ENCODE assay signal across 11 cellular contexts in the genomic region with DNA sequence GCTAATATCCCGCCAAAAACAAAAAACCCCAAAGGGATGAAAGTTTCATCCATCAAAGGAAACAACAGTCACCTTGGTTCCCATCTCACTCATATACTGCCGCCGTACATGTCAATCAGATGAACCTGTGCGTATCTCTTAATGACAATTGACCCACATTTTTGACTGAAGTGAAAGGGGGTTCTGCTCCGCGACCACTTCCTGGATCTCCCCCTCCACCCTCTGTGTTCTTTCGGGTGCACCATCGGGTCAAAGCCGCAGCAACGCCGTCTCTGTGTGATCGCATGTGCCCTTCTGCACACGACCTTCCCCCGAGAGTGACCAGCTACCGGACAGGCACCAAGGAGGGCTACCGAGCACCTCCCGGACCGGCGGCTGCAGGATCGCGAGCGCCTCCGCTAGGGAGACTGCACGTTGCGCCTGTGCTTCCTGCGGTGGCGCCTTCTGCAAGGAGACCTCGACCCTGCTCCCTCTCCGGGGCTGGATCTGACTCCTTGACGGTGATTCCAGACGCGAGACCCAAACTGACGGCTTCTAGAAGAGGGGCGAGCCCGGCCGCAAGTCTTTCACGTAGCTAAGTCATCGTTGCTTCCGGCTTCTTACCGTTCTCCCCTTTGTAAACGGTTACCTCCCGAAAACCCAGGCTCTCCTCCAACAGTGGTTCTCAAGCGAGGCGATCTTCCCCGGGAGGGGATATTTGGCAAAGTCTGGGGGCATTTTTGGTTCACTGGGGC. TPM values are rescaled to one million over a fixed set of nuclear protein-coding genes. Genes with fewer than 3 reads are reported as not detected.
DNase-seq lines count a peak whose midpoint lies in the region; ATAC-seq and TF ChIP-seq lines count a peak whose summit lies in the region.
"Not testable (repeated sequence)": the region's sequence is repeated elsewhere in the genome, so short reads cannot be mapped to it uniquely, and the experiment has no call there.
"Had no signal": no experiment of that assay in that cellular context is flagged by ENCODE, and none has a peak within 500 bp of the region (broad histone marks: within the 10 kb centered on the region; RNA-seq: fewer than 3 reads in every experiment).

No MANE protein-coding gene starts in this region.

- H3K4me2 ChIP-seq in OCI-LY1 (ENCODE audit: low read length) = peak overlapping the region; percentile 75

- DNase-seq in AG04449 (ENCODE audit: low read depth, low spot score); epithelial cell of proximal tubule (ENCODE audit: low read depth); lung (ENCODE audit: low spot score); skeletal muscle cell (ENCODE audit: low read depth): not testable (repeated sequence)
- peak; percentile 29 for DNase-seq in activated T-helper 2 cell treated with anti-CD3 and anti-CD28 coated beads, Interferon-gamma antibody, Interleukin-2, Interleukin-4, amounts not matched to agents 10 μg/mL and 5 μg/mL and 100 μg/mL, durations not matched to agents 14 hours and 24 hours and 36 hours (ENCODE audit: low spot score)

- POLR2A ChIA-PET in AG04449 (lab: Yijun Ruan, JAX) = not testable (repeated sequence)

- TF ChIP-seq CTCF in AG04449 (IDR thresholded peaks at IDR 0.05; ENCODE audit: insufficient read depth, low read length, missing control alignments); OCI-LY1 (IDR thresholded peaks at IDR 0.05; ENCODE audit: low read length); epithelial cell of proximal tubule (conservative IDR thresholded peaks at IDR 0.05; ENCODE audit: low read depth, low read length); lung (IDR thresholded peaks at IDR 0.05; ENCODE audit: control extremely low read depth, extremely low read depth): not testable (repeated sequence)

- ATAC-seq in GM19351 (IDR thresholded peaks at IDR 0.05; ENCODE audit: unreplicated experiment) (peak; percentile 20), HG03064 (IDR thresholded peaks at IDR 0.05; ENCODE audit: low read depth, unreplicated experiment) (peak; percentile 32), lung (ENCODE audit: insufficient read depth, low FRiP score) (peak; percentile 27)

- H3K79me2 ChIP-seq in OCI-LY1 (ENCODE audit: insufficient read depth, low read length) = not testable (repeated sequence)

- peak overlapping the region; percentile 92 for H3K4me3 Mint-ChIP-seq in activated T-helper 2 cell treated with anti-CD3 and anti-CD28 coated beads, Interferon-gamma antibody, Interleukin-2, Interleukin-4, amounts not matched to agents 10 μg/mL and 5 μg/mL and 100 μg/mL, durations not matched to agents 14 hours and 24 hours and 36 hours (ENCODE audit: low read depth)

- H3K9me3 Mint-ChIP-seq in activated T-helper 2 cell treated with anti-CD3 and anti-CD28 coated beads, Interferon-gamma antibody, Interleukin-2, Interleukin-4, amounts not matched to agents 10 μg/mL and 5 μg/mL and 100 μg/mL, durations not matched to agents 14 hours and 24 hours and 36 hours = not testable (repeated sequence)

- not testable (repeated sequence) for H3K36me3 ChIP-seq in OCI-LY1 (ENCODE audit: insufficient read depth, low read length); lung (ENCODE audit: control insufficient read depth in 2 of 2, insufficient read depth in 2 of 2, low read length in 2 of 2)

- H3K4me1 Mint-ChIP-seq in activated T-helper 2 cell treated with anti-CD3 and anti-CD28 coated beads, Interferon-gamma antibody, Interleukin-2, Interleukin-4, amounts not matched to agents 10 μg/mL and 5 μg/mL and 100 μg/mL, durations not matched to agents 14 hours and 24 hours and 36 hours (ENCODE audit: low read depth) = not testable (repeated sequence)

- H3K36me3 Mint-ChIP-seq in activated T-helper 2 cell treated with anti-CD3 and anti-CD28 coated beads, Interferon-gamma antibody, Interleukin-2, Interleukin-4, amounts not matched to agents 10 μg/mL and 5 μg/mL and 100 μg/mL, durations not matched to agents 14 hours and 24 hours and 36 hours (ENCODE audit: low read depth) = peaks cover 14% of the 10 kb centered on the region

- peak overlapping the region; percentile 90 for H3K27ac Mint-ChIP-seq in activated T-helper 2 cell treated with anti-CD3 and anti-CD28 coated beads, Interferon-gamma antibody, Interleukin-2, Interleukin-4, amounts not matched to agents 10 μg/mL and 5 μg/mL and 100 μg/mL, durations not matched to agents 14 hours and 24 hours and 36 hours

- H3K27me3 Mint-ChIP-seq in activated T-helper 2 cell treated with anti-CD3 and anti-CD28 coated beads, Interferon-gamma antibody, Interleukin-2, Interleukin-4, amounts not matched to agents 10 μg/mL and 5 μg/mL and 100 μg/mL, durations not matched to agents 14 hours and 24 hours and 36 hours (ENCODE audit: low read depth) = not testable (repeated sequence)

- H4K20me1 ChIP-seq in OCI-LY1 (ENCODE audit: insufficient read depth, low read length) = not testable (repeated sequence)

- intact Hi-C loops in activated T-helper 2 cell treated with anti-CD3 and anti-CD28 coated beads, Interferon-gamma antibody, Interleukin-2, Interleukin-4, amounts not matched to agents 10 μg/mL and 5 μg/mL and 100 μg/mL, durations not matched to agents 14 hours and 24 hours and 36 hours (cut with micrococcal nuclease) = not testable (repeated sequence)

- not testable (repeated sequence) for H3K27ac ChIP-seq in OCI-LY1 (ENCODE audit: low read depth, low read length, poor library complexity, severe bottlenecking)
- peak overlapping the region in 1 of 2 donors; percentile 63 for H3K27ac ChIP-seq in lung (ENCODE audit: low read depth in 1 of 2, low read length in 1 of 2)

- H3K4me1 ChIP-seq in OCI-LY1 (ENCODE audit: insufficient read depth, low read length, severe bottlenecking); lung (ENCODE audit: control insufficient read depth in 2 of 2, insufficient read depth in 2 of 2, low read length in 2 of 2): not testable (repeated sequence)

- not testable (repeated sequence) for H3K27me3 ChIP-seq in OCI-LY1 (ENCODE audit: insufficient read depth, low read length); lung (ENCODE audit: control insufficient read depth, insufficient read depth)

- H3K9ac ChIP-seq in OCI-LY1 (ENCODE audit: low read length) = peak overlapping the region; percentile 67; the same call in 1 of the 2 replicates

- H3K9me3 ChIP-seq in OCI-LY1 (ENCODE audit: low read length); lung (ENCODE audit: control insufficient read depth in 2 of 2, insufficient read depth in 1 of 2, low read length in 1 of 2): not testable (repeated sequence)

- not testable (repeated sequence) for H3K9me2 ChIP-seq in OCI-LY1 (ENCODE audit: low read depth, low read length)

- CTCF ChIA-PET in AG04449 (lab: Yijun Ruan, JAX) = not testable (repeated sequence)

- 0 to 1% methylated on average over 23 to 27 of the region's 45 CpGs for WGBS in lung, 2 donors

- H3F3A ChIP-seq in OCI-LY1 (ENCODE audit: insufficient read depth, low read length) = not testable (repeated sequence)

- H2AFZ ChIP-seq in OCI-LY1 (ENCODE audit: low read length) = not testable (repeated sequence)

- H3K4me3 ChIP-seq in AG04449 (ENCODE audit: low read depth, low read length) (peak overlapping the region; percentile 56), OCI-LY1 (ENCODE audit: low read depth, low read length, poor library complexity, severe bottlenecking) (peak overlapping the region; percentile 69), epithelial cell of proximal tubule (ENCODE audit: low read depth, low read length) (peak overlapping the region; percentile 65), lung (peak overlapping the region; percentile 54), skeletal muscle cell (ENCODE audit: low read depth, low read length) (peak overlapping the region; percentile 56)

RNA-seq across cellular contexts. Expression of a gene that starts 5.6 kb away (rescaled TPM):
- total RNA-seq in activated T-helper 2 cell treated with anti-CD3 and anti-CD28 coated beads, Interferon-gamma antibody, Interleukin-2, Interleukin-4, amounts not matched to agents 10 μg/mL and 5 μg/mL and 100 μg/mL, durations not matched to agents 14 hours and 24 hours and 36 hours = not detected in 2 replicates
- total RNA-seq in epithelial cell of proximal tubule (not detected in 2 replicates), lung (1 to 10 TPM in 1 of 2 donors, not detected in 1; 2.2 TPM)
- under 1 TPM; 0.12 to 0.27 TPM for polyA plus RNA-seq in lung
- total RNA-seq: A673; H4; T-helper 1 cell treated with Interleukin-12 subunit alpha and Interleukin-12 subunit beta and Interleukin-4 antibody, amounts not matched to agents 30 ng/mL and 1 ng/mL, for 36 hours had no signal

RNA-seq across cellular contexts. Expression of a gene that starts 19.5 kb away (rescaled TPM):
- total RNA-seq in activated T-helper 2 cell treated with anti-CD3 and anti-CD28 coated beads, Interferon-gamma antibody, Interleukin-2, Interleukin-4, amounts not matched to agents 10 μg/mL and 5 μg/mL and 100 μg/mL, durations not matched to agents 14 hours and 24 hours and 36 hours = 140 and 144 TPM in 2 replicates
- total RNA-seq in epithelial cell of proximal tubule (32.4 and 52.5 TPM in 2 replicates), lung (100 to 1,000 TPM; 104 to 210 TPM)
- polyA plus RNA-seq in lung = 100 to 1,000 TPM in 1 of 2 donors, 10 to 100 TPM in 1; 72.6 to 364 TPM

RNA-seq across cellular contexts. Expression of a gene that starts 34.4 kb away (rescaled TPM):
- 40.1 and 42.3 TPM in 2 replicates for total RNA-seq in activated T-helper 2 cell treated with anti-CD3 and anti-CD28 coated beads, Interferon-gamma antibody, Interleukin-2, Interleukin-4, amounts not matched to agents 10 μg/mL and 5 μg/mL and 100 μg/mL, durations not matched to agents 14 hours and 24 hours and 36 hours
- total RNA-seq in epithelial cell of proximal tubule = 32.3 and 48.4 TPM in 2 replicates
- total RNA-seq in lung = 10 to 100 TPM; 29.7 to 99.4 TPM
- 10 to 100 TPM; 51.4 to 83.5 TPM for polyA plus RNA-seq in lung
